Comparison of ENCODE assay signal across 8 cellular contexts in genomic region chr2:175167076-175167791, GRCh38. TPM values are rescaled to one million over a fixed set of nuclear protein-coding genes. Genes with fewer than 3 reads are reported as not detected.
DNase-seq lines count a peak whose midpoint lies in the region; ATAC-seq lines count a peak whose summit lies in the region.

No MANE protein-coding gene starts in this region.

- H3K27ac ChIP-seq in trophoblast cell (ENCODE audit: low read depth, low read length) = peak overlapping the region; percentile 67

- peaks cover 10% of the 10 kb centered on the region for H3K79me1 ChIP-seq in trophoblast cell (ENCODE audit: low read length)

- H3K4me1 ChIP-seq in trophoblast cell (ENCODE audit: control insufficient read depth in 1 of 2, insufficient read depth in 2 of 2, low read length in 2 of 2) = peaks cover 0 to 3% of the 10 kb centered on the region in 2 experiments

- H2AFZ ChIP-seq in trophoblast cell (ENCODE audit: insufficient read depth, low read length, poor library complexity) = peak overlapping the region; percentile 76

- H3K27me3 ChIP-seq in H7 (ENCODE audit: control insufficient read depth, insufficient read depth, low read length) (no peaks in the 10 kb centered on the region), trophoblast cell (ENCODE audit: insufficient read depth, low read length) (no peaks in the 10 kb centered on the region)

- H4K8ac ChIP-seq in trophoblast cell (ENCODE audit: low read depth, low read length) = peak overlapping the region; percentile 88

- H2BK12ac ChIP-seq in trophoblast cell (ENCODE audit: low read length) = no peak overlapping the region

- H3K23ac ChIP-seq in trophoblast cell (ENCODE audit: low read length) = no peak overlapping the region

- peak overlapping the region; percentile 87 for H3K4me2 ChIP-seq in trophoblast cell (ENCODE audit: low read length)

- peak overlapping the region; percentile 93 for H3K18ac ChIP-seq in trophoblast cell (ENCODE audit: low read length)

- intact Hi-C loops in Right ventricle myocardium superior (cut with DNase I) = no loop called here

- peak overlapping the region; percentile 88 for H4K91ac ChIP-seq in trophoblast cell (ENCODE audit: low read depth, low read length)

- H3K9ac ChIP-seq in trophoblast cell (ENCODE audit: low read length) = peak overlapping the region; percentile 88

- no peaks in the 10 kb centered on the region for H3K36me3 ChIP-seq in H7 (replicated peaks; ENCODE audit: control insufficient read depth, insufficient read depth, low read length)
- peaks cover 0 to 2% of the 10 kb centered on the region in 2 experiments for H3K36me3 ChIP-seq in trophoblast cell (ENCODE audit: control insufficient read depth in 1 of 2, insufficient read depth in 2 of 2, low read length in 2 of 2)

- no CpG with 5 or more reads among the region's 32 CpGs for WGBS in trophoblast cell (ENCODE audit: extremely low coverage, insufficient coverage, insufficient read length)

- H4K12ac ChIP-seq in trophoblast cell (ENCODE audit: low read depth, low read length) = peak overlapping the region; percentile 92

- H3K79me2 ChIP-seq in trophoblast cell (ENCODE audit: control insufficient read depth, insufficient read depth, low read length, poor library complexity) = peaks cover 15% of the 10 kb centered on the region

- peak overlapping the region; percentile 95 for H3K14ac ChIP-seq in trophoblast cell (ENCODE audit: low read length)

- peak overlapping the region; percentile 89 for H2BK120ac ChIP-seq in trophoblast cell (ENCODE audit: insufficient read depth, low read length, poor library complexity)

- H2AK5ac ChIP-seq in trophoblast cell (ENCODE audit: low read length) = peak overlapping the region; percentile 8

- ATAC-seq in Right ventricle myocardium superior (ENCODE audit: poor library complexity) = peak; percentile 11

- peak overlapping the region; percentile 47 for H2BK5ac ChIP-seq in trophoblast cell (ENCODE audit: low read depth, low read length, poor library complexity)

- H3K4ac ChIP-seq in trophoblast cell (ENCODE audit: low read depth, low read length) = peak overlapping the region; percentile 92

- H3K4me3 ChIP-seq in H7 (ENCODE audit: insufficient read depth, low read depth, low read length) (peak overlapping the region; percentile 100), trophoblast cell (ENCODE audit: low read depth, low read length) (peak overlapping the region; percentile 94)

- DNase-seq in NCI-H2029 (lab: John Stamatoyannopoulos, UW) = peak; percentile 13
- DNase-seq in NCI-H2029 treated with DMSO at 0.1 percent for 48 hours (lab: John Stamatoyannopoulos, UW) = no peak
- peak; percentile 40 for DNase-seq in H7
- DNase-seq in NCI-H146 (lab: John Stamatoyannopoulos, UW) = peak; percentile 68
- DNase-seq in activated T-helper 1 cell treated with Interleukin-2 at 50 U/mL for 16 hours (ENCODE audit: low read depth) = peak; percentile 13
- DNase-seq in Right ventricle myocardium superior = peak; percentile 58
- peak in 1 of 2 donors; percentile 47 for DNase-seq in trophoblast cell
- DNase-seq in GM19240 (ENCODE audit: insufficient read length, low spot score) = no peak

- no peaks in the 10 kb centered on the region for H3K9me3 ChIP-seq in trophoblast cell (ENCODE audit: insufficient read depth, low read depth, low read length)

RNA-seq across cellular contexts. Expression of gene ATF2, which starts 0.8 kb away (rescaled TPM):
- total RNA-seq in H7 (2014; rRNA removed; shearing (Covaris generic)) = 37.0 and 43.7 TPM in 2 replicates
- 21.8 TPM for total RNA-seq in Right ventricle myocardium superior
- 24.9 and 27.7 TPM in 2 replicates for polyA plus RNA-seq in trophoblast cell (2013)

RNA-seq across cellular contexts. Expression of gene ATP5MC3, which starts 14.3 kb away (rescaled TPM):
- total RNA-seq in H7 (2014; rRNA removed; shearing (Covaris generic)) = 334 and 437 TPM in 2 replicates
- total RNA-seq in Right ventricle myocardium superior = 1,284 TPM
- polyA plus RNA-seq in trophoblast cell (2013) = 290 and 302 TPM in 2 replicates

Comparison
In these comparisons a context has a peak if more than half of its experiments do, and no peak if none do; other contexts are left out.
1. DNase-seq: peak in NCI-H2029 (single experiment), H7 (single experiment), NCI-H146 (single experiment), activated T-helper 1 cell treated with Interleukin-2 at 50 U/mL for 16 hours (single experiment) and Right ventricle myocardium superior (single experiment); none in NCI-H2029 treated with DMSO at 0.1 percent for 48 hours (single experiment) and GM19240 (single experiment).